9 cellular contexts compared by ENCODE assay signal in genomic region chr21:34517491-34518245, GRCh38. TPM values are rescaled to one million over a fixed set of nuclear protein-coding genes. Genes with fewer than 3 reads are reported as not detected.
A peak's percentile ranks its signal among the peaks of the same experiment; 100 is the strongest.
DNase-seq lines count a peak whose midpoint lies in the region; ATAC-seq and TF ChIP-seq lines count a peak whose summit lies in the region.
"Had no signal": no experiment of that assay in that cellular context is flagged by ENCODE, and none has a peak within 500 bp of the region (broad histone marks: within the 10 kb centered on the region; RNA-seq: fewer than 3 reads in every experiment).

No MANE protein-coding gene starts in this region.

- H3K9me3 ChIP-seq in upper lobe of left lung: no peaks in the 10 kb centered on the region

- TF ChIP-seq POLR2A in upper lobe of left lung (IDR thresholded peaks at IDR 0.05): no peak

- H3K36me3 ChIP-seq in upper lobe of left lung: peaks cover 0 to 45% (median 19%) of the 10 kb centered on the region in 4 donors

- peaks cover 8 to 44% (median 34%) of the 10 kb centered on the region in 4 donors for H3K4me1 ChIP-seq in upper lobe of left lung

- peak in 5 of 6 experiments; percentile 25 to 56 (median 54) for TF ChIP-seq CTCF in upper lobe of left lung (IDR thresholded peaks at IDR 0.05)

- TF ChIP-seq EP300 in upper lobe of left lung (IDR thresholded peaks at IDR 0.05): no peak

- no peaks in the 10 kb centered on the region for H3K27me3 ChIP-seq in upper lobe of left lung

- 81 to 83% methylated on average over 17 to 22 of the region's 22 CpGs for WGBS in upper lobe of left lung, 2 donors

- peak; percentile 73 for ATAC-seq in SK-N-SH treated with all-trans-retinoic acid at 6 μM for 48 hours
- peak; percentile 52 to 75 for ATAC-seq in upper lobe of left lung (ENCODE audit: low FRiP score in 2 of 2)
- ATAC-seq in GM21717 (IDR thresholded peaks at IDR 0.05; ENCODE audit: unreplicated experiment): no peak

- H3K4me3 ChIP-seq in upper lobe of left lung: no peak overlapping the region

- peak; percentile 30 for DNase-seq in stimulated activated CD4-positive, alpha-beta T cell treated with anti-CD3 and anti-CD28 coated beads, Interleukin-15, amount 100 ng/mL, for 24 hours
- no peak for DNase-seq in stimulated activated CD4-positive, alpha-beta T cell treated with anti-CD3 and anti-CD28 coated beads, Interleukin-2, amount 100 ng/mL, for 48 hours
- DNase-seq in glomerular visceral epithelial cell (ENCODE audit: extremely low spot score) (peak; percentile 35), upper lobe of left lung (peak in 1 of 2 donors; percentile 68), cerebellar nuclear complex (lab: John Stamatoyannopoulos, UW) (no peak)
- no peak for DNase-seq in activated CD4-positive, CD25-positive, alpha-beta regulatory T cell (lab: John Stamatoyannopoulos, UW)
- DNase-seq: NCI-H1694 had no signal

- H3K27ac ChIP-seq in upper lobe of left lung: peak overlapping the region; percentile 20 to 77 (median 43)

TF ChIP-seq in SK-N-SH treated with all-trans-retinoic acid at 6 μM for 48 hours, 23 proteins besides CTCF, POLR2A, EP300 and RAD21:
- TF ChIP-seq CSDC2 (CRISPR knock-in tag; IDR thresholded peaks at IDR 0.05): no peak
- no peak for TF ChIP-seq ISL1 (CRISPR knock-in tag; IDR thresholded peaks at IDR 0.05)
- TF ChIP-seq ZC3H10 (CRISPR knock-in tag; IDR thresholded peaks at IDR 0.05): no peak
- no peak for TF ChIP-seq GLIS3 (CRISPR knock-in tag; IDR thresholded peaks at IDR 0.05)

RNA-seq across cellular contexts. Expression of gene KCNE1, which starts 5.7 kb away (rescaled TPM):
- 10 to 100 TPM in 5 of 6 donors, 1 to 10 TPM in 1; 9.6 to 58.7 (median 19.4) TPM for total RNA-seq in upper lobe of left lung

Comparison
In these comparisons a context has a peak if more than half of its experiments do, and no peak if none do; other contexts are left out.
1. DNase-seq: peak in stimulated activated CD4-positive, alpha-beta T cell treated with anti-CD3 and anti-CD28 coated beads, Interleukin-15, amount 100 ng/mL, for 24 hours (single experiment) and glomerular visceral epithelial cell (single experiment); none in stimulated activated CD4-positive, alpha-beta T cell treated with anti-CD3 and anti-CD28 coated beads, Interleukin-2, amount 100 ng/mL, for 48 hours (0 of 2), cerebellar nuclear complex (0 of 2) and activated CD4-positive, CD25-positive, alpha-beta regulatory T cell (0 of 4).